In genomic region chr11:31995031-31995430, GRCh38 we compare ENCODE assay signal across 2 cellular contexts.
TF ChIP-seq lines count a peak whose summit lies in the region.

No MANE protein-coding gene starts in this region.

TF ChIP-seq in SK-N-SH, 30 proteins besides CTCF, POLR2A, EP300 and RAD21 (continued from another document):
- TF ChIP-seq FOXM1 (IDR thresholded peaks at IDR 0.05; ENCODE audit: low read depth) (no peak), FOSL2 (IDR thresholded peaks at IDR 0.05; ENCODE audit: borderline replicate concordance, low read depth) (no peak), GABPA (IDR thresholded peaks at IDR 0.05; ENCODE audit: low read depth) (no peak), TEAD4 (IDR thresholded peaks at IDR 0.05; ENCODE audit: borderline replicate concordance, insufficient read depth) (no peak), JUND (IDR thresholded peaks at IDR 0.05) (no peak), PBX3 (IDR thresholded peaks at IDR 0.05) (no peak), RXRA (IDR thresholded peaks at IDR 0.05; ENCODE audit: borderline replicate concordance, low read depth) (no peak), CHD2 (IDR thresholded peaks at IDR 0.05; ENCODE audit: low read length, partially characterized antibody) (no peak), POLR2AphosphoS5 (IDR thresholded peaks at IDR 0.05; ENCODE audit: low read depth, low read length) (no peak), YY1 (IDR thresholded peaks at IDR 0.05; ENCODE audit: low read depth) (no peak), ZBTB33 (IDR thresholded peaks at IDR 0.05; ENCODE audit: borderline replicate concordance, low read depth) (no peak), USF2 (IDR thresholded peaks at IDR 0.05; ENCODE audit: borderline replicate concordance, low read depth, low read length) (no peak)
TF ChIP-seq in SK-N-SH: peak in this region for 0.

TF ChIP-seq in SK-N-SH treated with all-trans-retinoic acid at 6 μM for 48 hours, 23 proteins besides CTCF, POLR2A, EP300 and RAD21 (continued from another document):
- TF ChIP-seq PATZ1 (CRISPR knock-in tag; IDR thresholded peaks at IDR 0.05; ENCODE audit: borderline replicate concordance) (no peak), OSR1 (CRISPR knock-in tag; IDR thresholded peaks at IDR 0.05) (no peak)
TF ChIP-seq in SK-N-SH treated with all-trans-retinoic acid at 6 μM for 48 hours: peak in this region for 0.
